Comparison of ENCODE assay signal across 1 cellular context in the genomic region with DNA sequence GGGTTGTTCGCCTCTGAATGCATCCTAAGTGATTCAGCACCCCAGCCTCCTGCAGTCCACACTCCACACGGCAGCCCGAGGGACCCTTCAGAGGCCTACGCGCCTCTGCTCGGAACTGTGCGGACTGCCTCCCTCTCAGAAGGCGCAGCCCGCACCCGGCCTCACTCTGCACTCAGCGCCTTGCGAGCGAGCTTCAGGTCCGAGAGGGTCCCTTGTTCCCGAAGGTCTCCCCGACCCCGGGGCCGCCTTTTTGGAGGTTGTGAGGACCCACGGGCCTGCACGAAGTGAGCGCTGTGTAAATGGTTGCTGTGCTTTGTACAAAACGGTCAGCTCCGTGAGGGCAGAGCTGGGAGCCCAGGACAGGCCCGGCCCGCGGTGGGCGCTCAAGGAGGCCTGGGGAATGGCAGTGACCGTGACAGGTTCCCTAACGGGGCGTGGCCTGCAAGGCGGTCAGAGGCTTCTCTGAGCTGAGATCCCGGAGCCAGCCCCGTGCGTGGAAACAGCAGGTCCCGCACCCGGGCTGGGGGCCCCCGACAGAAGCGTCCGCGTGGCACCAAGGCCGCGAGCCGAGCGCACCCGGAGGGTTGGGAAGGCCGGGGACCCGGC.
TF ChIP-seq lines count a peak whose summit lies in the region.

No MANE protein-coding gene starts in this region.

TF ChIP-seq in WTC11, 78 proteins besides CTCF, POLR2A, EP300 and RAD21 (continued from another document):
- TF ChIP-seq, protein P1, sequence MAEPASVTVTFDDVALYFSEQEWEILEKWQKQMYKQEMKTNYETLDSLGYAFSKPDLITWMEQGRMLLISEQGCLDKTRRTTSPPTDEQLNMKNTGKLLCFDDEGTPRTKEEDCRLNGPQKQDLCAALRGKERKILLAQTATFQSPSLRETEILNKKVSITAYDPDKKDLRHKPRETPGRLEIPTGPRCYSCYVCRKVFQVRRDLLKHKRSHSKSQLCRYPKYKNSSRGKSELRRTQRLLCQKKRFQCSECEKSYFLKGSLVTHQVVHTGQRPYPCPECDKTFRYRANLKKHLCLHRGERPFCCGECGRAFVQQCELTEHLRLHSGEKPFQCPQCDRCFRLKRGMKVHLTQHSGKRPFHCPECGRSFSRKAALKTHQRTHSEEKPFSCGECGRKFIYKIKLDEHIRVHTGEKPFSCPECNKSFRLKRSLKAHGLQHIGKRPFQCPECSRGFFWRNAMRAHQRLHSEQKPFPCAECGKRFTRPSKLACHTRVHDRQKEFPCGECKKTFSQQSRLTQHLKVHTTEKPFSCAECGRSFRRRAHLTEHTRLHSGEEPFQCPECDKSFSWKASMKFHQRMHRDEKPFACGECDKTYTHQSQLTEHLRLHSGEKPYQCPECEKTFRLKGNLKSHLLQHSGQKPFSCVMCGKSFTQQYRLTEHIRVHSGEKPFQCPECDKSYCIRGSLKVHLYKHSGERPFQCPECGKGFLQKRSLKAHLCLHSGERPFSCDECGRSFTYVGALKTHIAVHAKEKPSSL (CRISPR knock-in tag; conservative IDR thresholded peaks at IDR 0.05) = no peak
- TF ChIP-seq SP1 (CRISPR knock-in tag; conservative IDR thresholded peaks at IDR 0.05) = no peak
- no peak for TF ChIP-seq ZBTB21 (CRISPR knock-in tag; IDR thresholded peaks at IDR 0.05; ENCODE audit: borderline replicate concordance)
- no peak for TF ChIP-seq EMX1 (CRISPR knock-in tag; IDR thresholded peaks at IDR 0.05)
- TF ChIP-seq, protein P2, sequence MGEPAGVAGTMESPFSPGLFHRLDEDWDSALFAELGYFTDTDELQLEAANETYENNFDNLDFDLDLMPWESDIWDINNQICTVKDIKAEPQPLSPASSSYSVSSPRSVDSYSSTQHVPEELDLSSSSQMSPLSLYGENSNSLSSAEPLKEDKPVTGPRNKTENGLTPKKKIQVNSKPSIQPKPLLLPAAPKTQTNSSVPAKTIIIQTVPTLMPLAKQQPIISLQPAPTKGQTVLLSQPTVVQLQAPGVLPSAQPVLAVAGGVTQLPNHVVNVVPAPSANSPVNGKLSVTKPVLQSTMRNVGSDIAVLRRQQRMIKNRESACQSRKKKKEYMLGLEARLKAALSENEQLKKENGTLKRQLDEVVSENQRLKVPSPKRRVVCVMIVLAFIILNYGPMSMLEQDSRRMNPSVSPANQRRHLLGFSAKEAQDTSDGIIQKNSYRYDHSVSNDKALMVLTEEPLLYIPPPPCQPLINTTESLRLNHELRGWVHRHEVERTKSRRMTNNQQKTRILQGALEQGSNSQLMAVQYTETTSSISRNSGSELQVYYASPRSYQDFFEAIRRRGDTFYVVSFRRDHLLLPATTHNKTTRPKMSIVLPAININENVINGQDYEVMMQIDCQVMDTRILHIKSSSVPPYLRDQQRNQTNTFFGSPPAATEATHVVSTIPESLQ (CRISPR knock-in tag; IDR thresholded peaks at IDR 0.05) = no peak
- no peak for TF ChIP-seq ZNF396 (CRISPR knock-in tag; IDR thresholded peaks at IDR 0.05; ENCODE audit: borderline replicate concordance)
- no peak for TF ChIP-seq HMGA2 (CRISPR knock-in tag; IDR thresholded peaks at IDR 0.05)
- TF ChIP-seq NR1H2 (CRISPR knock-in tag; IDR thresholded peaks at IDR 0.05) = no peak
